8 cellular contexts compared by ENCODE assay signal in the genomic region with DNA sequence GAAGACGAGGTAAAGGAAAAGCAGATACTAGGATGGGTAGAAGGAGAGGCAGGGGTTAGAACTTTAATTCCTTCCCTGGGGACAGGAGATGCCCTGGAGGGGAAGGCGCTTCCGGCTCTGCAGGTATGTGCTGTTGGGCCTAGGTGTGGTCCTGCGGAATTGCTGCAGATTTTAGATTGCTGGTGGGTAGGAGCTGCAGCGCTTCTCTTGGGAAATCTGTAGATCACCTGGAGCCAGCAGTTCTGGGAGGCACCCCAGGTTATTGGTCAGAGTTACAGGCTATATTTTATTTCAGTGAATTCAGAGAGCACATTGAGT. TPM values are rescaled to one million over a fixed set of nuclear protein-coding genes. Genes with fewer than 3 reads are reported as not detected.
A peak's percentile ranks its signal among the peaks of the same experiment; 100 is the strongest.
DNase-seq lines count a peak whose midpoint lies in the region; ATAC-seq and TF ChIP-seq lines count a peak whose summit lies in the region.

No MANE protein-coding gene starts in this region.

- DNase-seq in NT2/D1 (ENCODE audit: low read depth, low spot score) (no peak), omental fat pad (ENCODE audit: low spot score) (no peak), DMS114 treated with DMSO at 0.1 percent for 48 hours (lab: John Stamatoyannopoulos, UW; ENCODE audit: unreplicated experiment) (no peak), T-helper 17 cell (no peak)
- no peak for DNase-seq in activated naive CD4-positive, alpha-beta T cell treated with anti-CD3 and anti-CD28 coated beads, Interleukin-2, amount 10 ng/mL, durations not matched to agents 7 days and 5 days
- DNase-seq in activated naive CD4-positive, alpha-beta T cell treated with anti-CD3 and anti-CD28 coated beads for 36 hours: no peak

- no peak overlapping the region for H3K27ac ChIP-seq in BLaER1
- peak overlapping the region; percentile 85 to 96 for H3K27ac ChIP-seq in esophagus (ENCODE audit: low read depth in 2 of 2, low read length in 1 of 2)

- no peaks in the 10 kb centered on the region for H3K9me3 ChIP-seq in BLaER1
- H3K9me3 ChIP-seq in NT2/D1 (ENCODE audit: insufficient read depth, low read length): no peaks in the 10 kb centered on the region
- H3K9me3 ChIP-seq in esophagus (ENCODE audit: control insufficient read depth in 2 of 2, insufficient read depth in 1 of 2, low read depth in 1 of 2, low read length in 1 of 2): no peaks in the 10 kb centered on the region
- H3K9me3 ChIP-seq in T-helper 17 cell (ENCODE audit: control insufficient read depth, low read length, poor library complexity, severe bottlenecking): no peaks in the 10 kb centered on the region

- TF ChIP-seq CTCF in omental fat pad (IDR thresholded peaks at IDR 0.05): no peak

- ATAC-seq in omental fat pad (ENCODE audit: low FRiP score) (peak; percentile 4), T-helper 17 cell (no peak)

- peaks cover 14% of the 10 kb centered on the region for H3K4me1 Mint-ChIP-seq in activated naive CD4-positive, alpha-beta T cell treated with anti-CD3 and anti-CD28 coated beads, Interleukin-2, amount 10 ng/mL, durations not matched to agents 7 days and 5 days
- peaks cover 23% of the 10 kb centered on the region for H3K4me1 Mint-ChIP-seq in activated naive CD4-positive, alpha-beta T cell treated with anti-CD3 and anti-CD28 coated beads for 36 hours (ENCODE audit: low read depth)
- H3K4me1 Mint-ChIP-seq in T-helper 17 cell: peaks cover 25% of the 10 kb centered on the region

- H3K9ac ChIP-seq in BLaER1: peak overlapping the region; percentile 85
- H3K9ac ChIP-seq in NT2/D1 (ENCODE audit: insufficient read length, low read depth): peak overlapping the region; percentile 89

- H3K36me3 ChIP-seq in BLaER1: no peaks in the 10 kb centered on the region
- H3K36me3 ChIP-seq in NT2/D1 (ENCODE audit: insufficient read depth, insufficient read length, low read length): peaks cover 20% of the 10 kb centered on the region
- peaks cover 0 to 2% of the 10 kb centered on the region in 2 donors for H3K36me3 ChIP-seq in esophagus (ENCODE audit: control insufficient read depth in 2 of 2, insufficient read depth in 2 of 2, low read length in 1 of 2)

- H3K9me3 Mint-ChIP-seq in activated naive CD4-positive, alpha-beta T cell treated with anti-CD3 and anti-CD28 coated beads, Interleukin-2, amount 10 ng/mL, durations not matched to agents 7 days and 5 days: no peaks in the 10 kb centered on the region
- no peaks in the 10 kb centered on the region for H3K9me3 Mint-ChIP-seq in activated naive CD4-positive, alpha-beta T cell treated with anti-CD3 and anti-CD28 coated beads for 36 hours

- H3K4me3 ChIP-seq in BLaER1 (peak overlapping the region; percentile 89), NT2/D1 (ENCODE audit: insufficient read length, low read depth) (peak overlapping the region; percentile 96), esophagus (ENCODE audit: low read depth in 1 of 2, low read length in 2 of 2) (peak overlapping the region; percentile 64 to 87)

- no peak overlapping the region for H3K4me3 Mint-ChIP-seq in activated naive CD4-positive, alpha-beta T cell treated with anti-CD3 and anti-CD28 coated beads, Interleukin-2, amount 10 ng/mL, durations not matched to agents 7 days and 5 days
- no peak overlapping the region for H3K4me3 Mint-ChIP-seq in activated naive CD4-positive, alpha-beta T cell treated with anti-CD3 and anti-CD28 coated beads for 36 hours
- H3K4me3 Mint-ChIP-seq in T-helper 17 cell: no peak overlapping the region

- no peaks in the 10 kb centered on the region for H3K27me3 ChIP-seq in BLaER1
- H3K27me3 ChIP-seq in NT2/D1 (ENCODE audit: insufficient read depth, insufficient read length): no peaks in the 10 kb centered on the region
- no peaks in the 10 kb centered on the region for H3K27me3 ChIP-seq in esophagus (ENCODE audit: control insufficient read depth in 1 of 2, insufficient read depth in 2 of 2, low read length in 2 of 2)

- H3K4me1 ChIP-seq in BLaER1 (peaks cover 27% of the 10 kb centered on the region), NT2/D1 (ENCODE audit: insufficient read depth, insufficient read length) (no peaks in the 10 kb centered on the region), esophagus (ENCODE audit: control insufficient read depth in 2 of 2, insufficient read depth in 2 of 2, low read length in 1 of 2) (no peaks in the 10 kb centered on the region)

- CTCF ChIA-PET in activated naive CD4-positive, alpha-beta T cell treated with anti-CD3 and anti-CD28 coated beads, Interleukin-2, amount 10 ng/mL, durations not matched to agents 7 days and 5 days (lab: Charles Lee): interaction anchor here (0.8 to 1.6 kb wide), 2 partner anchors 10 to 213 kb away, joined by 3 read pairs; no protein-coding TSS in a partner anchor
- CTCF ChIA-PET in activated naive CD4-positive, alpha-beta T cell treated with anti-CD3 and anti-CD28 coated beads for 36 hours (lab: Charles Lee): interaction anchor here (1.3 to 2.3 kb wide), 2 partner anchors 15 to 32 kb away, joined by 3 to 11 read pairs; no protein-coding TSS in a partner anchor

- H3K27me3 Mint-ChIP-seq in activated naive CD4-positive, alpha-beta T cell treated with anti-CD3 and anti-CD28 coated beads, Interleukin-2, amount 10 ng/mL, durations not matched to agents 7 days and 5 days: peaks cover 9% of the 10 kb centered on the region
- H3K27me3 Mint-ChIP-seq in activated naive CD4-positive, alpha-beta T cell treated with anti-CD3 and anti-CD28 coated beads for 36 hours (ENCODE audit: low read depth): no peaks in the 10 kb centered on the region
- H3K27me3 Mint-ChIP-seq in T-helper 17 cell: no peaks in the 10 kb centered on the region

- peak overlapping the region; percentile 93 for H3K4me2 ChIP-seq in BLaER1

- intact Hi-C loops in activated naive CD4-positive, alpha-beta T cell treated with anti-CD3 and anti-CD28 coated beads for 36 hours (cut with micrococcal nuclease): loop anchor here (2.0 to 10.0 kb wide), 4 partner anchors 47 to 1473 kb away; a partner anchor contains a TSS

- no peak overlapping the region for H3K27ac Mint-ChIP-seq in activated naive CD4-positive, alpha-beta T cell treated with anti-CD3 and anti-CD28 coated beads, Interleukin-2, amount 10 ng/mL, durations not matched to agents 7 days and 5 days
- no peak overlapping the region for H3K27ac Mint-ChIP-seq in activated naive CD4-positive, alpha-beta T cell treated with anti-CD3 and anti-CD28 coated beads for 36 hours
- H3K27ac Mint-ChIP-seq in T-helper 17 cell: no peak overlapping the region

- WGBS in esophagus, 2 donors: 20 to 23% methylated on average over 5 of the region's 5 CpGs

- H3K36me3 Mint-ChIP-seq in activated naive CD4-positive, alpha-beta T cell treated with anti-CD3 and anti-CD28 coated beads, Interleukin-2, amount 10 ng/mL, durations not matched to agents 7 days and 5 days: no peaks in the 10 kb centered on the region
- peaks cover 4% of the 10 kb centered on the region for H3K36me3 Mint-ChIP-seq in activated naive CD4-positive, alpha-beta T cell treated with anti-CD3 and anti-CD28 coated beads for 36 hours (ENCODE audit: low read depth)
- H3K36me3 Mint-ChIP-seq in T-helper 17 cell (ENCODE audit: low read depth): no peaks in the 10 kb centered on the region

- peaks cover 40% of the 10 kb centered on the region for H4K20me1 ChIP-seq in BLaER1

RNA-seq across cellular contexts. Expression of a gene that starts 1.1 kb away (rescaled TPM):
- 100 to 1,000 TPM; 100 to 148 TPM for polyA plus RNA-seq in esophagus
- total RNA-seq in omental fat pad (100 to 1,000 TPM; 250 to 616 (median 291) TPM), T-helper 17 cell (10 to 100 TPM; 27.2 to 42.1 TPM)
- total RNA-seq in activated naive CD4-positive, alpha-beta T cell treated with anti-CD3 and anti-CD28 coated beads for 36 hours: 10 to 100 TPM; 26.6 to 29.2 TPM

Comparison
In these comparisons a context has a peak if more than half of its experiments do, and no peak if none do; other contexts are left out.
1. RNA of a gene that starts 1.1 kb away (total RNA-seq): 250 to 616 TPM in omental fat pad; 27.2 to 42.1 TPM in T-helper 17 cell and 26.6 to 29.2 TPM in activated naive CD4-positive, alpha-beta T cell treated with anti-CD3 and anti-CD28 coated beads for 36 hours; every median in the first group is over 4 times any median in the second.
2. Peak in every context shown above with its lines, with median percentiles within 50 percentile points of each other: H3K4me3 ChIP-seq.